Comparison of ENCODE assay signal across 21 cellular contexts in the genomic region with DNA sequence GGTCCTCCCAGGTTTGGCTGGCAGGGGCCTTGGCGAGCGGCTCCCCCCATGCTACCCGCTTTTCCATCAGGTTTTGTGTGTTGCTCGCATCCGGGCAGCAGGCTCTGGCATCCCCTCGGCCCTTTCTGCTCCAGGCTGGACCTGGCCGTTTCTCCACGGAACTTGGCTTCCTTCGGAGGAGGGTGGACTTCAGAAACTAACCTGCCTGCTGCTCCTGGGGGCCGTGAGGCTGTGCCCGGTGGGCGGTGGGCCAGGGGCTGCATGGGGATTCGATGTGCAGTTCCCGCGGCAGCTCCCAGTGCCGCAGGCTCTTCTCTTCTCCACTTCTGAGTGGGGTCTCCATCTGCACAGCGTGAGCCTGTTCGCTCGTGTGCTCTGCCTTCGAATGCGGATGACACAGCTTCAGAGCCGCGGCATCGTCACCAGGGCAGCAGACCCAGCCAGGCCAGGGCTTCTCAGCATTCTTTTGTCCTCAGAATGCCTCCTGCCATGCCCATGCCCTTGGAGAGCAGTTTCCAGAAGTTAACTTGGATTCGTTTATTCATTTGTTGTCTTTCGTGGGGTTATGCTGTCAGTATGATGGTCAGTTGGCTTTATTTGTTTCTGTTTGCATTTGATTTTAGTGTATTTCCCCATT. TPM values are rescaled to one million over a fixed set of nuclear protein-coding genes. Genes with fewer than 3 reads are reported as not detected.
A peak's percentile ranks its signal among the peaks of the same experiment; 100 is the strongest.
DNase-seq lines count a peak whose midpoint lies in the region; ATAC-seq and TF ChIP-seq lines count a peak whose summit lies in the region.
"Had no signal": no experiment of that assay in that cellular context is flagged by ENCODE, and none has a peak within 500 bp of the region (broad histone marks: within the 10 kb centered on the region; RNA-seq: fewer than 3 reads in every experiment).

No MANE protein-coding gene starts in this region.

- BruUV-seq in IMR-90 (replicated peaks; lab: Mats Ljungman, UMichigan), result no TSS peak

- H2BK12ac ChIP-seq in neuronal stem cell (ENCODE audit: low read length), result no peak overlapping the region

- POLR2A ChIA-PET in IMR-90 (lab: Charles Lee; ENCODE audit: unreplicated experiment), result no interaction called here

- 88% methylated on average over 17 of the region's 26 CpGs; no CpG with 5 or more reads in 1 of the 2 experiments for WGBS in IMR-90 (ENCODE audit: extremely low coverage in 2 of 2, insufficient read length in 1 of 2), 2 experiments
- WGBS in neuronal stem cell (ENCODE audit: extremely low coverage in 2 of 2, insufficient read length in 2 of 2, insufficient replicate concordance in 1 of 2), 2 donors, result no CpG with 5 or more reads among the region's 26 CpGs
- WGBS in gastroesophageal sphincter (ENCODE audit: low coverage in 1 of 2), 2 donors, result 78 to 87% methylated on average over 7 to 9 of the region's 26 CpGs

- H4K8ac ChIP-seq in IMR-90 (ENCODE audit: low read depth in 2 of 2, low read length in 2 of 2), result no peak overlapping the region
- H4K8ac ChIP-seq in neuronal stem cell (ENCODE audit: low read depth, low read length), result no peak overlapping the region

- no peak overlapping the region for H3K4me3 Mint-ChIP-seq in activated T-helper 17 cell treated with anti-CD3 and anti-CD28 coated beads, Interleukin-2, amount 50 U/mL, for 72 hours
- H3K4me3 Mint-ChIP-seq: CD4-positive, CD25-positive, alpha-beta regulatory T cell had no signal

- no peak overlapping the region for H3K4me2 ChIP-seq in IMR-90 (ENCODE audit: low read depth, low read length)
- no peak overlapping the region for H3K4me2 ChIP-seq in neuronal stem cell (ENCODE audit: insufficient read depth, low read length, poor library complexity, severe bottlenecking)

- no peaks in the 10 kb centered on the region for H3K9me3 Mint-ChIP-seq in activated T-helper 17 cell treated with anti-CD3 and anti-CD28 coated beads, Interleukin-2, amount 50 U/mL, for 72 hours

- H3K9ac ChIP-seq in IMR-90 (ENCODE audit: low read depth, low read length) (no peak overlapping the region), neuronal stem cell (ENCODE audit: low read depth, low read length, poor library complexity) (no peak overlapping the region)

- no peak overlapping the region for H3K27ac Mint-ChIP-seq in activated T-helper 17 cell treated with anti-CD3 and anti-CD28 coated beads, Interleukin-2, amount 50 U/mL, for 72 hours
- H3K27ac Mint-ChIP-seq: CD4-positive, CD25-positive, alpha-beta regulatory T cell had no signal

- H4K20me1 ChIP-seq in IMR-90 (ENCODE audit: insufficient read depth, low read length), result no peaks in the 10 kb centered on the region

- H3K4ac ChIP-seq in IMR-90 (ENCODE audit: low read depth, low read length) (no peak overlapping the region), neuronal stem cell (ENCODE audit: low read length) (no peak overlapping the region)

- H3K27ac ChIP-seq in IMR-90 (ENCODE audit: insufficient read depth, low read length) (no peak overlapping the region), dorsolateral prefrontal cortex (peak overlapping the region in 58 of 59 donors; percentile 40 to 99 (median 94)), neuronal stem cell (replicated peaks; ENCODE audit: low read length) (no peak overlapping the region), temporal lobe (ENCODE audit: low read depth, low read length) (peak overlapping the region; percentile 97), gastroesophageal sphincter (no peak overlapping the region)
- H3K27ac ChIP-seq: HL-60 had no signal

- no peak for TF ChIP-seq EP300 in gastroesophageal sphincter (IDR thresholded peaks at IDR 0.05)

- H4K5ac ChIP-seq in IMR-90 (ENCODE audit: low read depth, low read length), result no peak overlapping the region

- peaks cover 4% of the 10 kb centered on the region; the same call in 1 of the 2 replicates for H3K9me1 ChIP-seq in IMR-90 (ENCODE audit: insufficient read depth, low read length)

- TF ChIP-seq RAD21 in IMR-90 (IDR thresholded peaks at IDR 0.05; ENCODE audit: low read length), result no peak

- ATAC-seq in IMR-90 (ENCODE audit: low read depth) (no peak), gastroesophageal sphincter (no peak)
- ATAC-seq in activated T-helper 17 cell treated with anti-CD3 and anti-CD28 coated beads, Interleukin-2, amount 50 U/mL, for 72 hours (replicated peaks), result no peak
- ATAC-seq: Panc1 had no signal

- in situ Hi-C loops in IMR-90 (cut with MboI; ENCODE audit: low sequenced_read_pairs), result no loop called here

- H3K23ac ChIP-seq in IMR-90 (ENCODE audit: low read depth, low read length), result no peak overlapping the region
- H3K23ac ChIP-seq in neuronal stem cell (ENCODE audit: low read depth, low read length, poor library complexity), result no peak overlapping the region

- dilution Hi-C loops in IMR-90 (cut with HindIII; ENCODE audit: low sequenced_read_pairs, unreplicated experiment), result no loop called here

- H3K36me3 ChIP-seq in IMR-90 (ENCODE audit: control insufficient read depth, insufficient read depth, low read length), result no peaks in the 10 kb centered on the region
- H3K36me3 ChIP-seq in neuronal stem cell (replicated peaks in 1 of 2; ENCODE audit: control insufficient read depth in 2 of 2, insufficient read depth in 2 of 2, low read length in 2 of 2), result peaks cover 0 to 2% of the 10 kb centered on the region in 2 donors
- no peaks in the 10 kb centered on the region for H3K36me3 ChIP-seq in gastroesophageal sphincter
- H3K36me3 ChIP-seq: HAP-1 had no signal

- TF ChIP-seq POLR2A in IMR-90 (IDR thresholded peaks at IDR 0.05; ENCODE audit: low read depth, low read length), result no peak
- TF ChIP-seq POLR2A in gastroesophageal sphincter (IDR thresholded peaks at IDR 0.05), result no peak

- no peak overlapping the region for H3K56ac ChIP-seq in IMR-90 (ENCODE audit: extremely low read depth, insufficient read depth, low read length)

- H3K27me3 ChIP-seq in IMR-90 (ENCODE audit: control insufficient read depth, insufficient read depth, low read length) (peaks cover 2% of the 10 kb centered on the region; the same call in 1 of the 2 replicates), dorsolateral prefrontal cortex (no peaks in the 10 kb centered on the region), neuronal stem cell (ENCODE audit: control insufficient read depth in 3 of 3, insufficient read depth in 3 of 3, low read depth in 1 of 3, low read length in 3 of 3) (peaks cover 0 to 59% (median 0%) of the 10 kb centered on the region in 3 experiments), gastroesophageal sphincter (peaks cover 80% of the 10 kb centered on the region)

- no peak overlapping the region for H2BK120ac ChIP-seq in IMR-90 (ENCODE audit: low read depth, low read length)
- H2BK120ac ChIP-seq in neuronal stem cell (ENCODE audit: low read depth, low read length), result no peak overlapping the region

- H2BK5ac ChIP-seq in IMR-90 (ENCODE audit: low read depth, low read length, poor library complexity, severe bottlenecking) (no peak overlapping the region), neuronal stem cell (ENCODE audit: low read length) (no peak overlapping the region)

- H3K79me1 ChIP-seq in IMR-90 (ENCODE audit: low read depth in 1 of 2, low read length in 2 of 2) (no peaks in the 10 kb centered on the region), neuronal stem cell (ENCODE audit: low read depth, low read length) (peaks cover 6% of the 10 kb centered on the region)

- DNase-seq in IMR-90 (no peak), dorsolateral prefrontal cortex (no peak), neuronal stem cell (ENCODE audit: low spot score) (no peak)
- no peak for DNase-seq in stimulated activated CD4-positive, alpha-beta T cell treated with anti-CD3 and anti-CD28 coated beads, Interleukin-2, amount 100 ng/mL, for 24 hours
- DNase-seq: CD4-positive, CD25-positive, alpha-beta regulatory T cell; EL; GF-D8; KG1; NCI-H1092; NCI-H1436; NCI-H187 treated with DMSO at 0.1 percent for 48 hours; NCI-H226; NCI-H510A treated with DMSO at 0.1 percent for 48 hours; NCI-H774; NK-92 treated with Interleukin-12 subunit alpha and Interleukin-12 subunit beta, amount 100 ng/mL, for 24 hours had no signal

- peaks cover 3% of the 10 kb centered on the region for H3K4me1 Mint-ChIP-seq in activated T-helper 17 cell treated with anti-CD3 and anti-CD28 coated beads, Interleukin-2, amount 50 U/mL, for 72 hours

- peak overlapping the region; percentile 33 for H2AK9ac ChIP-seq in IMR-90 (replicated peaks; ENCODE audit: low read depth, low read length, poor library complexity)

- H3K18ac ChIP-seq in IMR-90 (ENCODE audit: low read depth, low read length), result no peak overlapping the region
- H3K18ac ChIP-seq in neuronal stem cell (ENCODE audit: low read length), result peak overlapping the region; percentile 38

- H3K36me3 Mint-ChIP-seq in activated T-helper 17 cell treated with anti-CD3 and anti-CD28 coated beads, Interleukin-2, amount 50 U/mL, for 72 hours (ENCODE audit: low read depth), result no peaks in the 10 kb centered on the region

- intact Hi-C loops in IMR-90 (cut with micrococcal nuclease), result no loop called here
- intact Hi-C loops in dorsolateral prefrontal cortex (cut with DNase I), result no loop called here

- TF ChIP-seq CTCF in IMR-90 (conservative IDR thresholded peaks at IDR 0.05; ENCODE audit: low read depth, low read length), result no peak
- no peak for TF ChIP-seq CTCF in dorsolateral prefrontal cortex (IDR thresholded peaks at IDR 0.05 in 54 of 56, conservative IDR thresholded peaks at IDR 0.05 in 2 of 56; ENCODE audit: low read depth in 1 of 56, partially characterized antibody in 56 of 56)
- TF ChIP-seq CTCF in gastroesophageal sphincter (IDR thresholded peaks at IDR 0.05), result no peak

- H3K4me1 ChIP-seq in IMR-90 (ENCODE audit: control insufficient read depth, insufficient read depth, low read length), result peaks cover 6% of the 10 kb centered on the region
- peaks cover 0 to 6% of the 10 kb centered on the region in 2 donors for H3K4me1 ChIP-seq in neuronal stem cell (ENCODE audit: control insufficient read depth in 2 of 2, insufficient read depth in 1 of 2, low read depth in 1 of 2, low read length in 2 of 2)
- no peaks in the 10 kb centered on the region for H3K4me1 ChIP-seq in gastroesophageal sphincter
- H3K4me1 ChIP-seq: HAP-1 had no signal

- no peak overlapping the region for H2AK5ac ChIP-seq in IMR-90 (ENCODE audit: low read depth, low read length)
- H2AK5ac ChIP-seq in neuronal stem cell (ENCODE audit: low read depth, low read length), result peak overlapping the region; percentile 90

- H3K14ac ChIP-seq in IMR-90 (replicated peaks; ENCODE audit: low read depth, low read length) (no peak overlapping the region), neuronal stem cell (ENCODE audit: low read length) (no peak overlapping the region)

- H2BK15ac ChIP-seq in IMR-90 (ENCODE audit: low read depth, low read length) (no peak overlapping the region), neuronal stem cell (ENCODE audit: low read length) (peak overlapping the region; percentile 37)

- H3K4me3 ChIP-seq in IMR-90 (ENCODE audit: insufficient read depth, low read depth, low read length), result no peak overlapping the region
- peak overlapping the region in 2 of 59 donors; percentile 14 to 21 for H3K4me3 ChIP-seq in dorsolateral prefrontal cortex
- no peak overlapping the region for H3K4me3 ChIP-seq in neuronal stem cell (ENCODE audit: low read length in 2 of 2)
- no peak overlapping the region for H3K4me3 ChIP-seq in gastroesophageal sphincter
- H3K4me3 ChIP-seq: HAP-1 had no signal

- H4K91ac ChIP-seq in IMR-90 (ENCODE audit: insufficient read depth, low read depth, low read length) (no peak overlapping the region), neuronal stem cell (ENCODE audit: low read depth, low read length, poor library complexity) (no peak overlapping the region)

- H3K27me3 Mint-ChIP-seq in activated T-helper 17 cell treated with anti-CD3 and anti-CD28 coated beads, Interleukin-2, amount 50 U/mL, for 72 hours, result no peaks in the 10 kb centered on the region
- H3K27me3 Mint-ChIP-seq: CD4-positive, CD25-positive, alpha-beta regulatory T cell had no signal

- peaks cover 4% of the 10 kb centered on the region; the same call in 1 of the 2 replicates for H3K9me3 ChIP-seq in IMR-90 (ENCODE audit: control insufficient read depth, insufficient read depth, low read length)
- peaks cover 0 to 3% of the 10 kb centered on the region in 2 donors for H3K9me3 ChIP-seq in neuronal stem cell (replicated peaks in 1 of 2; ENCODE audit: control insufficient read depth in 2 of 2, insufficient read depth in 1 of 2, low read depth in 1 of 2, low read length in 2 of 2)
- H3K9me3 ChIP-seq in gastroesophageal sphincter, result no peaks in the 10 kb centered on the region
- H3K9me3 ChIP-seq: HAP-1 had no signal

- H2BK20ac ChIP-seq in IMR-90 (ENCODE audit: low read depth, low read length), result no peak overlapping the region

- no peak overlapping the region for H2AFZ ChIP-seq in IMR-90 (replicated peaks; ENCODE audit: low read length, poor library complexity)
- no peak overlapping the region for H2AFZ ChIP-seq in neuronal stem cell (ENCODE audit: low read length)

- CTCF ChIA-PET in IMR-90 (lab: Yijun Ruan, JAX), result no interaction called here

RNA-seq across cellular contexts. Expression of gene PRKCZ, which starts 36.4 kb away (rescaled TPM):
- total RNA-seq in IMR-90 (2012; rRNA removed) (2.0 and 2.8 TPM in 2 replicates), dorsolateral prefrontal cortex (100 to 1,000 TPM; 113 to 225 (median 176) TPM), temporal lobe (53.1 TPM), gastroesophageal sphincter (1 to 10 TPM; 2.4 to 3.8 (median 2.9) TPM)
- 3.5 and 4.4 TPM in 2 replicates for polyA plus RNA-seq in IMR-90 (2012; rRNA removed)
- polyA plus RNA-seq in IMR-90 (2012; cell fraction: cytosol; rRNA removed), result 3.8 and 4.0 TPM in 2 replicates
- polyA plus RNA-seq in IMR-90 (2012; cell fraction: nucleus; rRNA removed; ENCODE audit: low replicate concordance), result 5.9 and 7.4 TPM in 2 replicates
- 29.7 TPM for polyA plus RNA-seq in neuronal stem cell (2013, experiment 1 of 2)
- 28.1 TPM for polyA plus RNA-seq in neuronal stem cell (2013, experiment 2 of 2)
- total RNA-seq in activated T-helper 17 cell treated with anti-CD3 and anti-CD28 coated beads, Interleukin-2, amount 50 U/mL, for 72 hours, result 10 to 100 TPM; 12.2 to 24.7 TPM

Comparison
In these comparisons a context has a peak if more than half of its experiments do, and no peak if none do; other contexts are left out.
1. H3K27ac ChIP-seq: peak in dorsolateral prefrontal cortex (58 of 59) and temporal lobe (single experiment); none in IMR-90 (single experiment), neuronal stem cell (single experiment) and gastroesophageal sphincter (0 of 4).